28 cellular contexts compared by ENCODE assay signal in the genomic region with DNA sequence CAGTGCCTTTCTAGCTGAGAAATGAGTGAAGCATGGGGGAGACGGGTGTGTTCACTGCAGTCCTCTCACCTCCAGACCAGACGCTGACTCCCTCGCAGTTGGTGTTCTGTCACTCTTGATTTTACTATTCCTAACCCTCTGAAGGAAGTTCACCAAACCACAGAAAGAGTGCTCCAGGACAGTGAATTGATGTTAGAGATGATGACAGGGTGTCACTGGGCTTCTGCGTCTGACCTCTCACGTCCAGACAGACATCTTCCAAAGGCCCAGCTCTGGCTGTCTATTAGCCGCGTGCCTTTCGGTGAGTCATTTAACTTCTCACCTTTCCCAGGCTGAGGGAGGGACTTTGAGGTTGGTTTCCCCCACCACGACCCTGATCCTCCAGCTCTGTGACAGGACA. TPM values are rescaled to one million over a fixed set of nuclear protein-coding genes. Genes with fewer than 3 reads are reported as not detected.
DNase-seq lines count a peak whose midpoint lies in the region; ATAC-seq and TF ChIP-seq lines count a peak whose summit lies in the region.
"Had no signal": no experiment of that assay in that cellular context is flagged by ENCODE, and none has a peak within 500 bp of the region (broad histone marks: within the 10 kb centered on the region; RNA-seq: fewer than 3 reads in every experiment).

No MANE protein-coding gene starts in this region.

- H4K91ac ChIP-seq in trophoblast cell (ENCODE audit: low read depth, low read length): no peak overlapping the region

- peak; percentile 14 to 25 for ATAC-seq in activated T-cell treated with anti-CD3 and anti-CD28 coated beads, Interleukin-2, amount 50 U/mL, for 4 hours
- ATAC-seq in GM18511 (IDR thresholded peaks at IDR 0.05; ENCODE audit: unreplicated experiment) (peak; percentile 62), HG03196 (IDR thresholded peaks at IDR 0.05; ENCODE audit: unreplicated experiment) (no peak)
- ATAC-seq: effector memory CD8-positive, alpha-beta T cell; foreskin keratinocyte; heart right ventricle; left colon had no signal

- no peak overlapping the region for H3K14ac ChIP-seq in trophoblast cell (ENCODE audit: low read length)

- H3K4ac ChIP-seq in trophoblast cell (ENCODE audit: low read depth, low read length): no peak overlapping the region

- H3K79me2 ChIP-seq in trophoblast cell (ENCODE audit: control insufficient read depth, insufficient read depth, low read length, poor library complexity): no peaks in the 10 kb centered on the region

- no CpG with 5 or more reads among the region's 9 CpGs for WGBS in trophoblast cell (ENCODE audit: extremely low coverage, insufficient coverage, insufficient read length)
- WGBS in esophagus squamous epithelium, 2 donors: 67 to 75% methylated on average over 3 to 9 of the region's 9 CpGs

- H2BK12ac ChIP-seq in trophoblast cell (ENCODE audit: low read length): no peak overlapping the region

- no peak overlapping the region for H2BK5ac ChIP-seq in trophoblast cell (ENCODE audit: low read depth, low read length, poor library complexity)

- TF ChIP-seq CTCF in esophagus squamous epithelium (IDR thresholded peaks at IDR 0.05): no peak

- H4K12ac ChIP-seq in trophoblast cell (ENCODE audit: low read depth, low read length): no peak overlapping the region

- no peak for TF ChIP-seq POLR2A in esophagus squamous epithelium (IDR thresholded peaks at IDR 0.05)

- H3K4me1 ChIP-seq in trophoblast cell (ENCODE audit: control insufficient read depth in 1 of 2, insufficient read depth in 2 of 2, low read length in 2 of 2) (peaks cover 0 to 4% of the 10 kb centered on the region in 2 experiments), esophagus squamous epithelium (peaks cover 1 to 13% (median 9%) of the 10 kb centered on the region in 3 donors)
- H3K4me1 ChIP-seq: uterus had no signal

- no peak overlapping the region for H3K23ac ChIP-seq in trophoblast cell (ENCODE audit: low read length)

- H3K9me3 Mint-ChIP-seq in activated T-cell treated with anti-CD3 and anti-CD28 coated beads, Interleukin-2, amount 50 U/mL, for 4 hours: no peaks in the 10 kb centered on the region
- H3K9me3 Mint-ChIP-seq: effector memory CD8-positive, alpha-beta T cell; memory B cell had no signal

- no peaks in the 10 kb centered on the region for H3K27me3 ChIP-seq in trophoblast cell (ENCODE audit: insufficient read depth, low read length)
- H3K27me3 ChIP-seq in esophagus squamous epithelium: no peaks in the 10 kb centered on the region
- H3K27me3 ChIP-seq: cardiac muscle cell, foreskin keratinocyte, heart right ventricle, suprapubic skin, uterus had no signal

- no peak overlapping the region for H3K4me2 ChIP-seq in trophoblast cell (ENCODE audit: low read length)
- H3K4me2 ChIP-seq: SK-N-SH had no signal

- no peak overlapping the region for H3K9ac ChIP-seq in trophoblast cell (ENCODE audit: low read length)
- H3K9ac ChIP-seq: SK-N-SH had no signal

- peaks cover 27% of the 10 kb centered on the region for H3K4me1 Mint-ChIP-seq in activated T-cell treated with anti-CD3 and anti-CD28 coated beads, Interleukin-2, amount 50 U/mL, for 4 hours (ENCODE audit: low read depth)

- H2AFZ ChIP-seq in trophoblast cell (ENCODE audit: insufficient read depth, low read length, poor library complexity): no peak overlapping the region

- H3K36me3 ChIP-seq in trophoblast cell (ENCODE audit: control insufficient read depth in 1 of 2, insufficient read depth in 2 of 2, low read length in 2 of 2) (peaks cover 38 to 46% of the 10 kb centered on the region in 2 experiments), esophagus squamous epithelium (peaks cover 7 to 95% (median 9%) of the 10 kb centered on the region in 3 donors)
- H3K36me3 ChIP-seq: uterus had no signal

- H3K36me3 Mint-ChIP-seq in activated T-cell treated with anti-CD3 and anti-CD28 coated beads, Interleukin-2, amount 50 U/mL, for 4 hours (ENCODE audit: insufficient read depth): peaks cover 29% of the 10 kb centered on the region

- no peaks in the 10 kb centered on the region for H3K79me1 ChIP-seq in trophoblast cell (ENCODE audit: low read length)

- no peak overlapping the region for H3K4me3 Mint-ChIP-seq in activated T-cell treated with anti-CD3 and anti-CD28 coated beads, Interleukin-2, amount 50 U/mL, for 4 hours
- H3K4me3 Mint-ChIP-seq: B cell; effector memory CD8-positive, alpha-beta T cell; H9 had no signal

- H4K8ac ChIP-seq in trophoblast cell (ENCODE audit: low read depth, low read length): no peak overlapping the region

- intact Hi-C loops in esophagus squamous epithelium (cut with DNase I): no loop called here

- H3K9me3 ChIP-seq in trophoblast cell (ENCODE audit: insufficient read depth, low read depth, low read length) (no peaks in the 10 kb centered on the region), esophagus squamous epithelium (no peaks in the 10 kb centered on the region)
- H3K9me3 ChIP-seq: heart right ventricle, SK-N-SH, suprapubic skin, uterus had no signal

- no peak for DNase-seq in activated T-cell treated with anti-CD3 and anti-CD28 coated beads, Interleukin-2, amount 50 U/mL, for 4 hours
- DNase-seq in activated T-cell treated with anti-CD3 and anti-CD28 coated beads for 4 hours (no peak), M059J (ENCODE audit: low read depth) (peak; percentile 3), trophoblast cell (peak; percentile 82 to 84), esophagus squamous epithelium (lab: John Stamatoyannopoulos, UW) (no peak), OCI-M2 (lab: John Stamatoyannopoulos, UW; ENCODE audit: unreplicated experiment) (no peak)
- DNase-seq: activated CD4-positive, alpha-beta T cell treated with anti-CD3 and anti-CD28 coated beads for 48 hours; activated naive CD4-positive, alpha-beta T cell treated with Interleukin-2 at 50 U/mL for 16 hours; anterior cingulate cortex; effector memory CD8-positive, alpha-beta T cell; foreskin keratinocyte; H9; heart right ventricle; left colon; NCI-H1105 treated with DMSO at 0.1 percent for 48 hours; NCI-H2081; NCI-H345; NCI-H748 treated with DMSO at 0.1 percent for 48 hours; SK-N-SH; uterus had no signal

- H2BK120ac ChIP-seq in trophoblast cell (ENCODE audit: insufficient read depth, low read length, poor library complexity): no peak overlapping the region

- no peak overlapping the region for H2AK5ac ChIP-seq in trophoblast cell (ENCODE audit: low read length)

- H3K18ac ChIP-seq in trophoblast cell (ENCODE audit: low read length): no peak overlapping the region

- no peaks in the 10 kb centered on the region for H3K27me3 Mint-ChIP-seq in activated T-cell treated with anti-CD3 and anti-CD28 coated beads, Interleukin-2, amount 50 U/mL, for 4 hours (ENCODE audit: low read depth)

- H3K27ac ChIP-seq in trophoblast cell (ENCODE audit: low read depth, low read length) (no peak overlapping the region), esophagus squamous epithelium (no peak overlapping the region)
- H3K27ac ChIP-seq: cardiac muscle cell, coronary artery, foreskin keratinocyte, heart right ventricle, RWPE1, suprapubic skin, uterus had no signal

- H3K4me3 ChIP-seq in trophoblast cell (ENCODE audit: low read depth, low read length) (no peak overlapping the region), esophagus squamous epithelium (no peak overlapping the region)
- H3K4me3 ChIP-seq: cardiac muscle cell, coronary artery, heart right ventricle, suprapubic skin, uterus had no signal

RNA-seq across cellular contexts. Expression of gene CRAMP1, which starts 8.2 kb away (rescaled TPM):
- 10 to 100 TPM; 19.1 to 22.9 (median 22.1) TPM for total RNA-seq in activated T-cell treated with anti-CD3 and anti-CD28 coated beads, Interleukin-2, amount 50 U/mL, for 4 hours
- total RNA-seq in M059J (2014; rRNA removed; shearing (Covaris generic)): 4.9 and 5.9 TPM in 2 replicates
- 12.5 and 12.7 TPM in 2 replicates for polyA plus RNA-seq in trophoblast cell (2013)
- total RNA-seq in esophagus squamous epithelium: 1 to 10 TPM; 5.2 to 9.9 (median 8.0) TPM

RNA-seq across cellular contexts. Expression of gene IFT140, which starts 8.5 kb away (rescaled TPM):
- 1 to 10 TPM; 5.8 to 9.1 (median 7.2) TPM for total RNA-seq in activated T-cell treated with anti-CD3 and anti-CD28 coated beads, Interleukin-2, amount 50 U/mL, for 4 hours
- 11.2 and 11.7 TPM in 2 replicates for total RNA-seq in M059J (2014; rRNA removed; shearing (Covaris generic))
- 8.5 and 9.0 TPM in 2 replicates for polyA plus RNA-seq in trophoblast cell (2013)
- total RNA-seq in esophagus squamous epithelium: 10 to 100 TPM in 1 of 4 donors, 1 to 10 TPM in 3; 3.7 to 12.0 (median 6.8) TPM

RNA-seq across cellular contexts. Expression of gene JPT2, which starts 57.7 kb away (rescaled TPM):
- total RNA-seq in activated T-cell treated with anti-CD3 and anti-CD28 coated beads, Interleukin-2, amount 50 U/mL, for 4 hours: 10 to 100 TPM; 89.2 to 96.4 (median 92.4) TPM
- total RNA-seq in M059J (2014; rRNA removed; shearing (Covaris generic)): 126 and 168 TPM in 2 replicates
- polyA plus RNA-seq in trophoblast cell (2013): 156 and 161 TPM in 2 replicates
- total RNA-seq in esophagus squamous epithelium: 10 to 100 TPM; 45.6 to 68.0 (median 48.6) TPM

Comparison
In these comparisons a context has a peak if more than half of its experiments do, and no peak if none do; other contexts are left out.
1. DNase-seq: peak in M059J (single experiment) and trophoblast cell (2 of 2); none in activated T-cell treated with anti-CD3 and anti-CD28 coated beads, Interleukin-2, amount 50 U/mL, for 4 hours (single experiment), activated T-cell treated with anti-CD3 and anti-CD28 coated beads for 4 hours (single experiment), esophagus squamous epithelium (single experiment) and OCI-M2 (single experiment).